13 cellular contexts compared by ENCODE assay signal in the genomic region with DNA sequence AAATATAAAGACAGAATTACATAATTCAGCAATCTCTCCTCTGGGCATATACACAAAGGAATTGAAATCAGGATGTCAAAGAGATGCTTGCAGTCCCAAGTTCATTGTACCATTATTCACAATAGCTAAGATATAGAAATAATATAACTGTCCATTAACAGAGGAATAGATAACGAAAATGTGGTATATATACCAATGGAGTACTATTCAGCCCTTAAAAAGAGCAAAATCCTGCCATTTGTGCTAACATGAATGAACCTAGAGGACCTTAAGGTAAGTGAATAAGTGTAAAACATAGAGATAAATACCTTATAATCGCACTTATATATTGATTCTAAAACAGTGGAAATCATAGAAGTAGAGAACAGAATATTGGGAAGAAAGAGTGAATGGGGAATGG.
"Had no signal": no experiment of that assay in that cellular context is flagged by ENCODE, and none has a peak within 500 bp of the region (broad histone marks: within the 10 kb centered on the region; RNA-seq: fewer than 3 reads in every experiment).

No MANE protein-coding gene starts in this region.

- ATAC-seq: pancreas had no signal

- H3K4me1 ChIP-seq: neural progenitor cell, pancreas had no signal

- H3K36me3 ChIP-seq: left ventricle myocardium inferior, neural progenitor cell, pancreas had no signal

- H3K9me3 ChIP-seq: left ventricle myocardium inferior, pancreas had no signal

- H3K27ac Mint-ChIP-seq: neural progenitor cell, type B pancreatic cell had no signal

- H3K4me3 Mint-ChIP-seq: memory B cell, neural progenitor cell, type B pancreatic cell had no signal

- H3K4me3 ChIP-seq: coronary artery, left ventricle myocardium inferior, neural progenitor cell, pancreas had no signal

- H3K9me3 Mint-ChIP-seq: memory B cell, type B pancreatic cell had no signal

- H3K27ac ChIP-seq: coronary artery, left ventricle myocardium inferior, neural progenitor cell, pancreas had no signal

- H3K27me3 Mint-ChIP-seq: memory B cell had no signal

- DNase-seq: activated CD8-positive, alpha-beta memory T cell treated with anti-CD3 and anti-CD28 coated beads for 24 hours; activated naive CD4-positive, alpha-beta T cell; activated T-cell treated with anti-CD3 and anti-CD28 coated beads, Interleukin-2, amount 50 U/mL, for 1 hour; effector memory CD4-positive, alpha-beta T cell; kidney; left ventricle myocardium inferior; pancreas; SIG-M5; T-helper 9 cell had no signal
